In genomic region chr5:6486074-6486473, GRCh38 we compare ENCODE assay signal across 22 cellular contexts. TPM values are rescaled to one million over a fixed set of nuclear protein-coding genes. Genes with fewer than 3 reads are reported as not detected.
"Had no signal": no experiment of that assay in that cellular context is flagged by ENCODE, and none has a peak within 500 bp of the region (broad histone marks: within the 10 kb centered on the region; RNA-seq: fewer than 3 reads in every experiment).

No MANE protein-coding gene starts in this region.

- H2AFZ ChIP-seq: parathyroid adenoma had no signal

- H3K9me3 Mint-ChIP-seq: effector memory CD8-positive, alpha-beta T cell; nephron had no signal

- H3K4me3 Mint-ChIP-seq: effector memory CD8-positive, alpha-beta T cell; nephron had no signal

- H3K4me1 ChIP-seq: parathyroid adenoma, prostate gland, sigmoid colon, suprapubic skin, thyroid gland, upper lobe of left lung, uterus had no signal

- H3K27me3 ChIP-seq: gastrocnemius medialis, heart right ventricle, sigmoid colon, thyroid gland, upper lobe of left lung, uterus had no signal

- H3K9ac ChIP-seq: parathyroid adenoma had no signal

- DNase-seq: effector memory CD8-positive, alpha-beta T cell; gastrocnemius medialis; heart right ventricle; hypothalamus; islet precursor cell; mammary epithelial cell; sigmoid colon; stimulated activated CD4-positive, alpha-beta T cell treated with anti-CD3 and anti-CD28 coated beads, Interleukin-2, amount 100 ng/mL, for 24 hours; stimulated activated CD4-positive, alpha-beta T cell treated with anti-CD3 and anti-CD28 coated beads, Interleukin-4, amount 100 ng/mL, for 4 hours; thyroid gland; upper lobe of left lung; uterus had no signal

- H3K36me3 ChIP-seq: esophagus muscularis mucosa, gastrocnemius medialis, heart right ventricle, prostate gland, sigmoid colon, suprapubic skin, thyroid gland, upper lobe of left lung, uterus had no signal

- H3K4me3 ChIP-seq: esophagus muscularis mucosa, gastrocnemius medialis, heart right ventricle, prostate gland, sigmoid colon, skin epidermis, suprapubic skin, thyroid gland, upper lobe of left lung, uterus had no signal

- H3K27ac ChIP-seq: epithelial cell of prostate, esophagus muscularis mucosa, gastrocnemius medialis, heart right ventricle, parathyroid adenoma, prostate gland, sigmoid colon, skin epidermis, suprapubic skin, thyroid gland, upper lobe of left lung, uterus had no signal

- H3K79me2 ChIP-seq: parathyroid adenoma had no signal

- H3K9me3 ChIP-seq: esophagus muscularis mucosa, gastrocnemius medialis, heart right ventricle, prostate gland, sigmoid colon, suprapubic skin, thyroid gland, upper lobe of left lung, uterus had no signal

- ATAC-seq: effector memory CD8-positive, alpha-beta T cell; gastrocnemius medialis; heart right ventricle; left lobe of liver had no signal

- H3K27ac Mint-ChIP-seq: effector memory CD8-positive, alpha-beta T cell; nephron had no signal

RNA-seq across cellular contexts. Expression of gene UBE2QL1, which starts 37.4 kb away (rescaled TPM):
- total RNA-seq: fibroblast of villous mesenchyme, renal cortical epithelial cell had no signal
